In the genomic region with DNA sequence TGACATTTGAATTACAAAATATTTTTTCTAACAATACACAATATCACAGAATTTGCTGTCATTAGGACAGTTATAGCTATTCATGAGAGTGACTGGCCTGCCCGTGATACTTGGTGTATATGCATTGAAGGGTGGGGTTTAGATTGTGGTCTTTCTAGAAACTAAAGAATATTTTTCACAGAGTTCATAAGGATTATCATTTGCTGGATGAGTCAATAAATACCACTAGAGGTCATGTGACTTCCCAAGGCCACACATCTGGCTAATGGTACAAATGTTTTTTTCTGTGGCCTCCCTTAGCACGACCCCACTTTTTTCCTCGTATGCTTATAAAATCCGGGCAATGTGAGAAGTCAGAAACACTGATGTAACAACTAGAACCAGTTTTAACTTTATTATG, we compare ENCODE assay signal across 15 cellular contexts. TPM values are rescaled to one million over a fixed set of nuclear protein-coding genes. Genes with fewer than 3 reads are reported as not detected.
DNase-seq lines count a peak whose midpoint lies in the region; ATAC-seq and TF ChIP-seq lines count a peak whose summit lies in the region.
"Had no signal": no experiment of that assay in that cellular context is flagged by ENCODE, and none has a peak within 500 bp of the region (broad histone marks: within the 10 kb centered on the region; RNA-seq: fewer than 3 reads in every experiment).

No MANE protein-coding gene starts in this region.

- H3K9me3 ChIP-seq in upper lobe of left lung: no peaks in the 10 kb centered on the region
- H3K9me3 ChIP-seq: lower lobe of right lung had no signal

- peaks cover 0 to 16% (median 10%) of the 10 kb centered on the region in 4 donors for H3K36me3 ChIP-seq in upper lobe of left lung
- H3K36me3 ChIP-seq: WERI-Rb-1 had no signal

- H3K27ac ChIP-seq in upper lobe of left lung: no peak overlapping the region
- H3K27ac ChIP-seq: lower lobe of right lung, WERI-Rb-1 had no signal

- no peaks in the 10 kb centered on the region for H3K27me3 ChIP-seq in upper lobe of left lung

- TF ChIP-seq POLR2A in upper lobe of left lung (IDR thresholded peaks at IDR 0.05): no peak

- H3K4me1 ChIP-seq in upper lobe of left lung: peaks cover 7 to 27% (median 23%) of the 10 kb centered on the region in 4 donors

- H3K4me3 Mint-ChIP-seq in activated naive CD4-positive, alpha-beta T cell treated with anti-CD3 and anti-CD28 coated beads for 36 hours: no peak overlapping the region
- no peak overlapping the region for H3K4me3 Mint-ChIP-seq in activated CD8-positive, alpha-beta T cell treated with anti-CD3 and anti-CD28 coated beads, Interleukin-2, amount 10 ng/mL, durations not matched to agents 7 days and 5 days
- H3K4me3 Mint-ChIP-seq in stimulated activated naive CD8-positive, alpha-beta T cell treated with anti-CD3 and anti-CD28 coated beads, Interleukin-15, amount 100 ng/mL, for 72 hours: no peak overlapping the region
- no peak overlapping the region for H3K4me3 Mint-ChIP-seq in stimulated activated naive B cell treated with anti-CD40 and anti-IgM and Interleukin-4, amounts not matched to agents 10 μg/mL and 1 μg/mL and 100 μg/mL, for 72 hours
- H3K4me3 Mint-ChIP-seq: nephron had no signal

- H3K4me3 ChIP-seq in fibroblast of villous mesenchyme (ENCODE audit: low read depth, low read length) (no peak overlapping the region), upper lobe of left lung (no peak overlapping the region)
- H3K4me3 ChIP-seq: lower lobe of right lung had no signal

- CTCF ChIA-PET in activated naive CD4-positive, alpha-beta T cell treated with anti-CD3 and anti-CD28 coated beads for 36 hours (lab: Charles Lee): no interaction called here
- CTCF ChIA-PET in activated CD8-positive, alpha-beta T cell treated with anti-CD3 and anti-CD28 coated beads, Interleukin-2, amount 10 ng/mL, durations not matched to agents 7 days and 5 days (lab: Charles Lee): no interaction called here

- no peak for TF ChIP-seq EP300 in upper lobe of left lung (IDR thresholded peaks at IDR 0.05)

- no peaks in the 10 kb centered on the region for H3K9me3 Mint-ChIP-seq in activated naive CD4-positive, alpha-beta T cell treated with anti-CD3 and anti-CD28 coated beads for 36 hours
- no peaks in the 10 kb centered on the region for H3K9me3 Mint-ChIP-seq in activated naive CD4-positive, alpha-beta T cell treated with anti-CD3 and anti-CD28 coated beads, Interleukin-2, amount 50 U/mL, for 72 hours
- H3K9me3 Mint-ChIP-seq in activated CD8-positive, alpha-beta T cell treated with anti-CD3 and anti-CD28 coated beads, Interleukin-2, amount 10 ng/mL, durations not matched to agents 7 days and 5 days (ENCODE audit: insufficient read depth): no peaks in the 10 kb centered on the region
- no peaks in the 10 kb centered on the region for H3K9me3 Mint-ChIP-seq in stimulated activated naive CD8-positive, alpha-beta T cell treated with anti-CD3 and anti-CD28 coated beads, Interleukin-15, amount 100 ng/mL, for 72 hours
- no peaks in the 10 kb centered on the region for H3K9me3 Mint-ChIP-seq in stimulated activated naive B cell treated with anti-CD40 and anti-IgM and Interleukin-4, amounts not matched to agents 10 μg/mL and 1 μg/mL and 100 μg/mL, for 72 hours
- H3K9me3 Mint-ChIP-seq: nephron had no signal

- H3K36me3 Mint-ChIP-seq in activated naive CD4-positive, alpha-beta T cell treated with anti-CD3 and anti-CD28 coated beads for 36 hours (ENCODE audit: low read depth): peaks cover 3% of the 10 kb centered on the region
- peaks cover 11 to 23% of the 10 kb centered on the region in 2 donors for H3K36me3 Mint-ChIP-seq in activated naive CD4-positive, alpha-beta T cell treated with anti-CD3 and anti-CD28 coated beads, Interleukin-2, amount 50 U/mL, for 72 hours
- peaks cover 56% of the 10 kb centered on the region for H3K36me3 Mint-ChIP-seq in activated CD8-positive, alpha-beta T cell treated with anti-CD3 and anti-CD28 coated beads, Interleukin-2, amount 10 ng/mL, durations not matched to agents 7 days and 5 days (ENCODE audit: low read depth)
- H3K36me3 Mint-ChIP-seq in stimulated activated naive B cell treated with anti-CD40 and anti-IgM and Interleukin-4, amounts not matched to agents 10 μg/mL and 1 μg/mL and 100 μg/mL, for 72 hours: peaks cover 3 to 6% of the 10 kb centered on the region in 2 donors

- POLR2A ChIA-PET in activated CD8-positive, alpha-beta T cell treated with anti-CD3 and anti-CD28 coated beads, Interleukin-2, amount 10 ng/mL, durations not matched to agents 7 days and 5 days (lab: Charles Lee): interaction anchor here (0.7 kb wide), 1 partner anchor 1457 kb away, joined by 4 read pairs; no protein-coding TSS in a partner anchor

- intact Hi-C loops in activated naive CD4-positive, alpha-beta T cell treated with anti-CD3 and anti-CD28 coated beads for 36 hours (cut with micrococcal nuclease): no loop called here

- peaks cover 63% of the 10 kb centered on the region for H3K4me1 Mint-ChIP-seq in activated naive CD4-positive, alpha-beta T cell treated with anti-CD3 and anti-CD28 coated beads for 36 hours (ENCODE audit: low read depth)
- H3K4me1 Mint-ChIP-seq in activated CD8-positive, alpha-beta T cell treated with anti-CD3 and anti-CD28 coated beads, Interleukin-2, amount 10 ng/mL, durations not matched to agents 7 days and 5 days (ENCODE audit: low read depth): peaks cover 69% of the 10 kb centered on the region
- H3K4me1 Mint-ChIP-seq in stimulated activated naive CD8-positive, alpha-beta T cell treated with anti-CD3 and anti-CD28 coated beads, Interleukin-15, amount 100 ng/mL, for 72 hours: peaks cover 71% of the 10 kb centered on the region
- peaks cover 11 to 15% of the 10 kb centered on the region in 2 donors for H3K4me1 Mint-ChIP-seq in stimulated activated naive B cell treated with anti-CD40 and anti-IgM and Interleukin-4, amounts not matched to agents 10 μg/mL and 1 μg/mL and 100 μg/mL, for 72 hours

- 73 to 77% methylated on average over 4 of the region's 4 CpGs for whole genome bisulfite sequencing in upper lobe of left lung, 2 donors

- no peak for TF ChIP-seq CTCF in fibroblast of villous mesenchyme (IDR thresholded peaks at IDR 0.05; ENCODE audit: insufficient read depth, low read depth, low read length)
- no peak for TF ChIP-seq CTCF in upper lobe of left lung (IDR thresholded peaks at IDR 0.05)

- no peaks in the 10 kb centered on the region for H3K27me3 Mint-ChIP-seq in activated naive CD4-positive, alpha-beta T cell treated with anti-CD3 and anti-CD28 coated beads for 36 hours (ENCODE audit: low read depth)
- no peaks in the 10 kb centered on the region for H3K27me3 Mint-ChIP-seq in activated CD8-positive, alpha-beta T cell treated with anti-CD3 and anti-CD28 coated beads, Interleukin-2, amount 10 ng/mL, durations not matched to agents 7 days and 5 days (ENCODE audit: low read depth)
- no peaks in the 10 kb centered on the region for H3K27me3 Mint-ChIP-seq in stimulated activated naive CD8-positive, alpha-beta T cell treated with anti-CD3 and anti-CD28 coated beads, Interleukin-15, amount 100 ng/mL, for 72 hours
- peaks cover 0 to 7% of the 10 kb centered on the region in 2 donors for H3K27me3 Mint-ChIP-seq in stimulated activated naive B cell treated with anti-CD40 and anti-IgM and Interleukin-4, amounts not matched to agents 10 μg/mL and 1 μg/mL and 100 μg/mL, for 72 hours

- no peak for ATAC-seq in activated naive CD4-positive, alpha-beta T cell treated with anti-CD3 and anti-CD28 coated beads, Interleukin-2, amount 50 U/mL, for 72 hours
- no peak for ATAC-seq in activated CD8-positive, alpha-beta T cell treated with anti-CD3 and anti-CD28 coated beads, Interleukin-2, amount 10 ng/mL, durations not matched to agents 7 days and 5 days
- peak; percentile 45 for ATAC-seq in stimulated activated naive CD8-positive, alpha-beta T cell treated with anti-CD3 and anti-CD28 coated beads, Interleukin-15, amount 100 ng/mL, for 72 hours
- no peak for ATAC-seq in stimulated activated naive B cell treated with anti-CD40 and anti-IgM and Interleukin-4, amounts not matched to agents 10 μg/mL and 1 μg/mL and 100 μg/mL, for 72 hours (replicated peaks)
- ATAC-seq in upper lobe of left lung (ENCODE audit: low FRiP score in 2 of 2): no peak
- ATAC-seq: lower lobe of right lung, PC-3 had no signal

- no peak for DNase-seq in activated naive CD4-positive, alpha-beta T cell treated with anti-CD3 and anti-CD28 coated beads for 36 hours
- DNase-seq in activated naive CD4-positive, alpha-beta T cell treated with anti-CD3 and anti-CD28 coated beads, Interleukin-2, amount 50 U/mL, for 72 hours (ENCODE audit: low spot score in 2 of 2): no peak
- no peak for DNase-seq in activated CD8-positive, alpha-beta T cell treated with anti-CD3 and anti-CD28 coated beads, Interleukin-2, amount 10 ng/mL, durations not matched to agents 7 days and 5 days
- DNase-seq in fibroblast of villous mesenchyme (ENCODE audit: low read depth) (peak; percentile 78), DMS79 treated with DMSO at 0.1 percent for 48 hours (lab: John Stamatoyannopoulos, UW) (no peak), upper lobe of left lung (no peak)
- no peak for DNase-seq in stimulated activated naive CD8-positive, alpha-beta T cell treated with anti-CD3 and anti-CD28 coated beads, Interleukin-15, amount 100 ng/mL, for 72 hours
- no peak for DNase-seq in stimulated activated naive B cell treated with anti-CD40 and anti-IgM and Interleukin-4, amounts not matched to agents 10 μg/mL and 1 μg/mL and 100 μg/mL, for 72 hours
- DNase-seq: DMS 273 treated with DMSO at 0.1 percent for 48 hours, lower lobe of right lung, NCI-H524, PC-3, trophoblast cell, WERI-Rb-1 had no signal

- H3K27ac Mint-ChIP-seq in activated naive CD4-positive, alpha-beta T cell treated with anti-CD3 and anti-CD28 coated beads for 36 hours: peak overlapping the region; percentile 50
- no peak overlapping the region for H3K27ac Mint-ChIP-seq in activated naive CD4-positive, alpha-beta T cell treated with anti-CD3 and anti-CD28 coated beads, Interleukin-2, amount 50 U/mL, for 72 hours
- H3K27ac Mint-ChIP-seq in activated CD8-positive, alpha-beta T cell treated with anti-CD3 and anti-CD28 coated beads, Interleukin-2, amount 10 ng/mL, durations not matched to agents 7 days and 5 days: peak overlapping the region; percentile 33
- no peak overlapping the region for H3K27ac Mint-ChIP-seq in stimulated activated naive CD8-positive, alpha-beta T cell treated with anti-CD3 and anti-CD28 coated beads, Interleukin-15, amount 100 ng/mL, for 72 hours
- no peak overlapping the region for H3K27ac Mint-ChIP-seq in stimulated activated naive B cell treated with anti-CD40 and anti-IgM and Interleukin-4, amounts not matched to agents 10 μg/mL and 1 μg/mL and 100 μg/mL, for 72 hours
- H3K27ac Mint-ChIP-seq: nephron had no signal

RNA-seq across cellular contexts. Expression of gene OPTN, which starts 5.2 kb away (rescaled TPM):
- total RNA-seq in activated naive CD4-positive, alpha-beta T cell treated with anti-CD3 and anti-CD28 coated beads for 36 hours: 10 to 100 TPM; 39.7 to 43.8 TPM
- 10 to 100 TPM; 47.8 to 66.5 TPM for total RNA-seq in activated naive CD4-positive, alpha-beta T cell treated with anti-CD3 and anti-CD28 coated beads, Interleukin-2, amount 50 U/mL, for 72 hours
- total RNA-seq in activated CD8-positive, alpha-beta T cell treated with anti-CD3 and anti-CD28 coated beads, Interleukin-2, amount 10 ng/mL, durations not matched to agents 7 days and 5 days: 10 to 100 TPM; 72.4 to 73.8 TPM
- 90.2 and 125 TPM in 2 replicates for total RNA-seq in fibroblast of villous mesenchyme
- 10 to 100 TPM; 35.3 to 60.1 (median 52.2) TPM for total RNA-seq in upper lobe of left lung

RNA-seq across cellular contexts. Expression of gene MCM10, which starts 56.2 kb away (rescaled TPM):
- 10 to 100 TPM; 76.9 to 81.1 TPM for total RNA-seq in activated naive CD4-positive, alpha-beta T cell treated with anti-CD3 and anti-CD28 coated beads for 36 hours
- 10 to 100 TPM; 60.0 to 64.6 TPM for total RNA-seq in activated naive CD4-positive, alpha-beta T cell treated with anti-CD3 and anti-CD28 coated beads, Interleukin-2, amount 50 U/mL, for 72 hours
- total RNA-seq in activated CD8-positive, alpha-beta T cell treated with anti-CD3 and anti-CD28 coated beads, Interleukin-2, amount 10 ng/mL, durations not matched to agents 7 days and 5 days: 10 to 100 TPM; 68.3 to 73.5 TPM
- total RNA-seq in fibroblast of villous mesenchyme (7.8 and 8.1 TPM in 2 replicates), upper lobe of left lung (10 to 100 TPM in 1 of 6 donors, 1 to 10 TPM in 1, under 1 TPM in 3, not detected in 1; 0.49 to 18.6 (median 0.61) TPM)

Comparison
In these comparisons a context has a peak if more than half of its experiments do, and no peak if none do; other contexts are left out.
1. H3K27ac Mint-ChIP-seq: peak in activated naive CD4-positive, alpha-beta T cell treated with anti-CD3 and anti-CD28 coated beads for 36 hours (single experiment) and activated CD8-positive, alpha-beta T cell treated with anti-CD3 and anti-CD28 coated beads, Interleukin-2, amount 10 ng/mL, durations not matched to agents 7 days and 5 days (single experiment); none in activated naive CD4-positive, alpha-beta T cell treated with anti-CD3 and anti-CD28 coated beads, Interleukin-2, amount 50 U/mL, for 72 hours (0 of 2), stimulated activated naive CD8-positive, alpha-beta T cell treated with anti-CD3 and anti-CD28 coated beads, Interleukin-15, amount 100 ng/mL, for 72 hours (0 of 2) and stimulated activated naive B cell treated with anti-CD40 and anti-IgM and Interleukin-4, amounts not matched to agents 10 μg/mL and 1 μg/mL and 100 μg/mL, for 72 hours (single experiment).